Comparison of ENCODE assay signal across 24 cellular contexts in the genomic region with DNA sequence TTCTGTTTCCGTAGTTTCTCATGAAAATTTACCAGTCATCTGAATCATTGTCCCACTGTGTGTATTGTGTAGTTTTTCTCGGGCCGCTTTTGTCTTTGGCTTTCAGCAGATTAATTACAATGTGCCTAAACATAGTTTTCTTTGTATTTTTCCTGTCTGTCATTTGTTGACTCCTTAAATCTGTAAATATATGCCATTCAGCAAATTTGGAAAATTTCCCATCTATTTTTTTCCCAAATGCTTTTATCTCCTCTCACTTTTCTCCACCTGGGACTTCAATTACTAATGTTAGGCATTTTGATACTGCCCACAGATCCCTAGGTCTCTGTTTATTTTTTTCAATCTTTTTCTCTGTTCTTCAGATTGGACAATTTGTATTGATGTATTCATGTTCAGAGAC.
"Had no signal": no experiment of that assay in that cellular context is flagged by ENCODE, and none has a peak within 500 bp of the region (broad histone marks: within the 10 kb centered on the region; RNA-seq: fewer than 3 reads in every experiment).

No MANE protein-coding gene starts in this region.

- H3K27ac ChIP-seq: KMS-11, RWPE1 had no signal

- ATAC-seq: HepG2, Panc1, PC-3 had no signal

- H3K9me3 ChIP-seq: SK-N-SH had no signal

- DNase-seq: IMR-90; Kasumi-1; MM.1S; NCI-H1092; NCI-H1105 treated with DMSO at 0.1 percent for 48 hours; NCI-H1417 treated with DMSO at 0.1 percent for 48 hours; NCI-H146; NCI-H1694 treated with DMSO at 0.1 percent for 48 hours; NCI-H1930; NCI-H2081; NCI-H2107; NCI-H2227 treated with DMSO at 0.1 percent for 48 hours; NCI-H524; NCI-H526 treated with DMSO at 0.1 percent for 48 hours; NCI-H774; NK-92 treated with Interleukin-12 subunit alpha and Interleukin-12 subunit beta, amount 100 ng/mL, for 24 hours; PC-3; SHP77; SK-N-SH; SW 1271 had no signal
